Comparison of ENCODE assay signal across 27 cellular contexts in the genomic region with DNA sequence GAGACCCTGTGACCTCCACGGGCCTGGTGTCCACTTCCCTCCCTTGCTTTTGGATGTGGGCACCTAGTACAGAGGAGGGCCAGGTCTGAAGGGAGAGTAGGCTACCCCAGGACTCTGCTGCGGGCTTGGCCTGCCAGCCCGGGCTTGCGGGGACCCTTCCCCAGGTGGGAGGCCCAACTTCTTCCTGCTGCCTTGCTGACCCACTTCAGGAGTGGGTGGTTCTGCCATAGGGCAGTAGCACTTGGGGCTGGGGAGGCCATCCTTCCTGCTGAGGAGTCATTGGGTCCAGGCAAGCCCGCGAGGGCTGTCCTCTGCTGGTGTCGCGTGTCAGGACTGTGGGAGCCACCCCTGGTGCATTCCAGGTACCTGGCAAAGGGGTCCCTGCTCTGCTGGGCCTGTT.
DNase-seq lines count a peak whose midpoint lies in the region; ATAC-seq and TF ChIP-seq lines count a peak whose summit lies in the region.
"Had no signal": no experiment of that assay in that cellular context is flagged by ENCODE, and none has a peak within 500 bp of the region (broad histone marks: within the 10 kb centered on the region; RNA-seq: fewer than 3 reads in every experiment).

No MANE protein-coding gene starts in this region.

- no peaks in the 10 kb centered on the region for H3K79me2 ChIP-seq in neural cell (replicated peaks; ENCODE audit: insufficient read depth, low read length)

- peak overlapping the region; percentile 65 for H3K4me3 Mint-ChIP-seq in natural killer cell
- no peak overlapping the region for H3K4me3 Mint-ChIP-seq in natural killer cell treated with Interleukin-12 subunit alpha and Interleukin-12 subunit beta and Interleukin-15 and Interleukin-18, amount 100 ng/mL, for 72 hours
- H3K4me3 Mint-ChIP-seq: activated CD8-positive, alpha-beta memory T cell treated with anti-CD3 and anti-CD28 coated beads, Interleukin-2, amount 10 ng/mL, durations not matched to agents 7 days and 5 days; stimulated activated naive B cell treated with anti-CD40 and anti-IgM and Interleukin-4, amounts not matched to agents 10 μg/mL and 1 μg/mL and 100 μg/mL, for 72 hours had no signal

- intact Hi-C loops in natural killer cell (cut with micrococcal nuclease) (no loop called here), dorsolateral prefrontal cortex (cut with DNase I) (loop anchor here (1.0 to 10.0 kb wide), 15 partner anchors 47 to 1057 kb away; no protein-coding TSS in a partner anchor)

- H3K4me2 ChIP-seq in neural cell (ENCODE audit: low read length) = no peak overlapping the region

- H3K27ac ChIP-seq in dorsolateral prefrontal cortex = peak overlapping the region in 42 of 59 donors; percentile 18 to 91 (median 74)
- no peak overlapping the region for H3K27ac ChIP-seq in neural cell (ENCODE audit: low read length)
- H3K27ac ChIP-seq: brain microvascular endothelial cell, C4-2B, left lung, skin epidermis, testis, vagina had no signal

- peaks cover 25 to 32% of the 10 kb centered on the region in 2 donors for H3K27me3 Mint-ChIP-seq in natural killer cell (ENCODE audit: low read depth in 2 of 2)
- H3K27me3 Mint-ChIP-seq in natural killer cell treated with Interleukin-12 subunit alpha and Interleukin-12 subunit beta and Interleukin-15 and Interleukin-18, amount 100 ng/mL, for 72 hours = peaks cover 21 to 23% of the 10 kb centered on the region in 2 donors

- H3K36me3 Mint-ChIP-seq in natural killer cell = peaks cover under 1% of the 10 kb centered on the region
- H3K36me3 Mint-ChIP-seq in natural killer cell treated with Interleukin-12 subunit alpha and Interleukin-12 subunit beta and Interleukin-15 and Interleukin-18, amount 100 ng/mL, for 72 hours = peaks cover under 1% of the 10 kb centered on the region
- H3K36me3 Mint-ChIP-seq: activated CD8-positive, alpha-beta memory T cell treated with anti-CD3 and anti-CD28 coated beads, Interleukin-2, amount 10 ng/mL, durations not matched to agents 7 days and 5 days had no signal

- H3K27me3 ChIP-seq in dorsolateral prefrontal cortex = peaks cover 0 to 3% (median 0%) of the 10 kb centered on the region in 45 donors
- no peaks in the 10 kb centered on the region for H3K27me3 ChIP-seq in neural cell (ENCODE audit: insufficient read depth, low read depth, low read length)
- H3K27me3 ChIP-seq: testis, vagina had no signal

- H3K9me3 Mint-ChIP-seq in natural killer cell = no peaks in the 10 kb centered on the region
- no peaks in the 10 kb centered on the region for H3K9me3 Mint-ChIP-seq in natural killer cell treated with Interleukin-12 subunit alpha and Interleukin-12 subunit beta and Interleukin-15 and Interleukin-18, amount 100 ng/mL, for 72 hours
- H3K9me3 Mint-ChIP-seq: stimulated activated naive B cell treated with anti-CD40 and anti-IgM and Interleukin-4, amounts not matched to agents 10 μg/mL and 1 μg/mL and 100 μg/mL, for 72 hours had no signal

- DNase-seq in natural killer cell (no peak), dorsolateral prefrontal cortex (no peak), pons (ENCODE audit: low spot score) (no peak), erythroblast (lab: John Stamatoyannopoulos, UW) (no peak), GM19238 (ENCODE audit: insufficient read length, low spot score) (no peak)
- no peak for DNase-seq in natural killer cell treated with Interleukin-12 subunit alpha and Interleukin-12 subunit beta and Interleukin-15 and Interleukin-18, amount 100 ng/mL, for 72 hours (ENCODE audit: low spot score)
- DNase-seq: activated CD4-positive, alpha-beta T cell treated with anti-CD3 and anti-CD28 coated beads, Interleukin-2, amount 50 U/mL, for 4 hours; activated CD8-positive, alpha-beta memory T cell treated with anti-CD3 and anti-CD28 coated beads, Interleukin-2, amount 10 ng/mL, durations not matched to agents 7 days and 5 days; activated T-cell treated with anti-CD3 and anti-CD28 coated beads, Interleukin-2, amount 50 U/mL, for 48 hours; brain microvascular endothelial cell; Caco-2; DMS53; KBM-7; mesendoderm; NCI-H1092 treated with DMSO at 0.1 percent for 48 hours; NCI-H187; NCI-H524 treated with DMSO at 0.1 percent for 48 hours; NK-92 treated with Interleukin-12 subunit alpha and Interleukin-12 subunit beta, amount 100 ng/mL, for 24 hours; stimulated activated naive B cell treated with anti-CD40 and anti-IgM and Interleukin-4, amounts not matched to agents 10 μg/mL and 1 μg/mL and 100 μg/mL, for 72 hours; T-helper 17 cell; testis had no signal

- TF ChIP-seq POLR2A in erythroblast (IDR thresholded peaks at IDR 0.05; ENCODE audit: low read length) = no peak

- H3F3A ChIP-seq in neural cell (ENCODE audit: insufficient read depth, low read length, poor library complexity, severe bottlenecking) = no peaks in the 10 kb centered on the region

- TF ChIP-seq RAD21 in neural cell (conservative IDR thresholded peaks at IDR 0.05) = no peak

- H3K4me1 Mint-ChIP-seq in natural killer cell = no peaks in the 10 kb centered on the region
- H3K4me1 Mint-ChIP-seq in natural killer cell treated with Interleukin-12 subunit alpha and Interleukin-12 subunit beta and Interleukin-15 and Interleukin-18, amount 100 ng/mL, for 72 hours (ENCODE audit: low read depth in 2 of 2) = peaks cover 0 to 2% of the 10 kb centered on the region in 2 donors
- H3K4me1 Mint-ChIP-seq: activated CD8-positive, alpha-beta memory T cell treated with anti-CD3 and anti-CD28 coated beads, Interleukin-2, amount 10 ng/mL, durations not matched to agents 7 days and 5 days; T-helper 17 cell had no signal

- no peak overlapping the region for H3K27ac Mint-ChIP-seq in natural killer cell
- H3K27ac Mint-ChIP-seq in natural killer cell treated with Interleukin-12 subunit alpha and Interleukin-12 subunit beta and Interleukin-15 and Interleukin-18, amount 100 ng/mL, for 72 hours = no peak overlapping the region
- H3K27ac Mint-ChIP-seq: activated CD8-positive, alpha-beta memory T cell treated with anti-CD3 and anti-CD28 coated beads, Interleukin-2, amount 10 ng/mL, durations not matched to agents 7 days and 5 days; stimulated activated naive B cell treated with anti-CD40 and anti-IgM and Interleukin-4, amounts not matched to agents 10 μg/mL and 1 μg/mL and 100 μg/mL, for 72 hours; T-helper 17 cell had no signal

- no peaks in the 10 kb centered on the region for H3K9me2 ChIP-seq in neural cell (ENCODE audit: insufficient read depth, low read length)

- ATAC-seq in natural killer cell (no peak), HG02973 (IDR thresholded peaks at IDR 0.05; ENCODE audit: unreplicated experiment) (no peak)
- ATAC-seq in natural killer cell treated with Interleukin-12 subunit alpha and Interleukin-12 subunit beta and Interleukin-15 and Interleukin-18, amount 100 ng/mL, for 72 hours = no peak
- ATAC-seq: activated CD8-positive, alpha-beta memory T cell treated with anti-CD3 and anti-CD28 coated beads, Interleukin-2, amount 10 ng/mL, durations not matched to agents 7 days and 5 days; left lung; stimulated activated naive B cell treated with anti-CD40 and anti-IgM and Interleukin-4, amounts not matched to agents 10 μg/mL and 1 μg/mL and 100 μg/mL, for 72 hours; T-helper 17 cell had no signal

- no peak overlapping the region for H2AFZ ChIP-seq in neural cell (ENCODE audit: low read depth, low read length)

- TF ChIP-seq CTCF in natural killer cell (IDR thresholded peaks at IDR 0.05) = no peak
- no peak for TF ChIP-seq CTCF in dorsolateral prefrontal cortex (IDR thresholded peaks at IDR 0.05 in 54 of 56, conservative IDR thresholded peaks at IDR 0.05 in 2 of 56; ENCODE audit: low read depth in 1 of 56, partially characterized antibody in 56 of 56)
- TF ChIP-seq CTCF in neural cell (IDR thresholded peaks at IDR 0.05; ENCODE audit: poor library complexity, severe bottlenecking) = no peak

- H3K9me3 ChIP-seq in neural cell (ENCODE audit: low read length) = no peaks in the 10 kb centered on the region
- H3K9me3 ChIP-seq: Caco-2, left lung, testis, vagina had no signal

- peak overlapping the region in 54 of 59 donors; percentile 29 to 74 (median 61) for H3K4me3 ChIP-seq in dorsolateral prefrontal cortex
- H3K4me3 ChIP-seq in neural cell (ENCODE audit: low read length) = peak overlapping the region; percentile 64
- H3K4me3 ChIP-seq: left lung, vagina had no signal

- H3K9ac ChIP-seq in neural cell (ENCODE audit: low read length) = no peak overlapping the region

- no peaks in the 10 kb centered on the region for H4K20me1 ChIP-seq in neural cell (ENCODE audit: insufficient read depth)

- H3K36me3 ChIP-seq in neural cell (ENCODE audit: insufficient read depth, low read length) = no peaks in the 10 kb centered on the region
- H3K36me3 ChIP-seq: brain microvascular endothelial cell, left lung, vagina had no signal

- TF ChIP-seq EP300 in neural cell (conservative IDR thresholded peaks at IDR 0.05; ENCODE audit: poor library complexity, severe bottlenecking) = no peak

TF ChIP-seq in neural cell, 6 proteins besides CTCF, POLR2A, EP300 and RAD21:
- TF ChIP-seq, protein P1, sequence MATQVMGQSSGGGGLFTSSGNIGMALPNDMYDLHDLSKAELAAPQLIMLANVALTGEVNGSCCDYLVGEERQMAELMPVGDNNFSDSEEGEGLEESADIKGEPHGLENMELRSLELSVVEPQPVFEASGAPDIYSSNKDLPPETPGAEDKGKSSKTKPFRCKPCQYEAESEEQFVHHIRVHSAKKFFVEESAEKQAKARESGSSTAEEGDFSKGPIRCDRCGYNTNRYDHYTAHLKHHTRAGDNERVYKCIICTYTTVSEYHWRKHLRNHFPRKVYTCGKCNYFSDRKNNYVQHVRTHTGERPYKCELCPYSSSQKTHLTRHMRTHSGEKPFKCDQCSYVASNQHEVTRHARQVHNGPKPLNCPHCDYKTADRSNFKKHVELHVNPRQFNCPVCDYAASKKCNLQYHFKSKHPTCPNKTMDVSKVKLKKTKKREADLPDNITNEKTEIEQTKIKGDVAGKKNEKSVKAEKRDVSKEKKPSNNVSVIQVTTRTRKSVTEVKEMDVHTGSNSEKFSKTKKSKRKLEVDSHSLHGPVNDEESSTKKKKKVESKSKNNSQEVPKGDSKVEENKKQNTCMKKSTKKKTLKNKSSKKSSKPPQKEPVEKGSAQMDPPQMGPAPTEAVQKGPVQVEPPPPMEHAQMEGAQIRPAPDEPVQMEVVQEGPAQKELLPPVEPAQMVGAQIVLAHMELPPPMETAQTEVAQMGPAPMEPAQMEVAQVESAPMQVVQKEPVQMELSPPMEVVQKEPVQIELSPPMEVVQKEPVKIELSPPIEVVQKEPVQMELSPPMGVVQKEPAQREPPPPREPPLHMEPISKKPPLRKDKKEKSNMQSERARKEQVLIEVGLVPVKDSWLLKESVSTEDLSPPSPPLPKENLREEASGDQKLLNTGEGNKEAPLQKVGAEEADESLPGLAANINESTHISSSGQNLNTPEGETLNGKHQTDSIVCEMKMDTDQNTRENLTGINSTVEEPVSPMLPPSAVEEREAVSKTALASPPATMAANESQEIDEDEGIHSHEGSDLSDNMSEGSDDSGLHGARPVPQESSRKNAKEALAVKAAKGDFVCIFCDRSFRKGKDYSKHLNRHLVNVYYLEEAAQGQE (IDR thresholded peaks at IDR 0.05; ENCODE audit: borderline replicate concordance) = no peak
- no peak for TF ChIP-seq TAF1 (IDR thresholded peaks at IDR 0.05; ENCODE audit: low read depth)
- no peak for TF ChIP-seq EZH2 (IDR thresholded peaks at IDR 0.05; ENCODE audit: borderline replicate concordance, insufficient read depth, low read length, poor library complexity, severe bottlenecking)
- TF ChIP-seq POLR2AphosphoS5 (IDR thresholded peaks at IDR 0.05) = no peak
